ENCODE assay signal across 6 cellular contexts in the genomic region with DNA sequence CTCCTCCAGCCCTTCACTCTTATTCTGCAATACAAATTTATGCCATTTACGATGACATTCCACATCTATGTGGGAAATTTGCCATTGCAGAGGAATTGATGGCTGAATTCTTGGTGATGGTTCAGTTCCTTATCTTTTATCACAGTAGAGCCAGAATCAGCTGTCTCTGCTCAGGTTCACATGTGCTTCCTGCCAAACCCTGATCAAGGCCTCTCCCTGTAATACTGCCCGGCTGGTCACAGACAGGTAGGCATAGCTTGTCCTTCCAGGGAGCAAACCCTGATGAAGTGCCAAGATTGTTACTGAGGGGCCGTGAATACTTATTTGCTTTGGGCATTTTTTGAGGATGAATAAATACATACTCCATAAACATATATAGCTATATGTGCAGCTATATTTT.
"Had no signal": no experiment of that assay in that cellular context is flagged by ENCODE, and none has a peak within 500 bp of the region (broad histone marks: within the 10 kb centered on the region; RNA-seq: fewer than 3 reads in every experiment).

No MANE protein-coding gene starts in this region.

- H2AFZ ChIP-seq: GM23338 had no signal

- H3K4me3 ChIP-seq: GM23338, K562 had no signal

- H3K4me2 ChIP-seq: GM23338 had no signal

- ATAC-seq: GM23338, K562 had no signal

- DNase-seq: H9, HCEC 1CT, IMR-90, KG1 had no signal
